In the genomic region with DNA sequence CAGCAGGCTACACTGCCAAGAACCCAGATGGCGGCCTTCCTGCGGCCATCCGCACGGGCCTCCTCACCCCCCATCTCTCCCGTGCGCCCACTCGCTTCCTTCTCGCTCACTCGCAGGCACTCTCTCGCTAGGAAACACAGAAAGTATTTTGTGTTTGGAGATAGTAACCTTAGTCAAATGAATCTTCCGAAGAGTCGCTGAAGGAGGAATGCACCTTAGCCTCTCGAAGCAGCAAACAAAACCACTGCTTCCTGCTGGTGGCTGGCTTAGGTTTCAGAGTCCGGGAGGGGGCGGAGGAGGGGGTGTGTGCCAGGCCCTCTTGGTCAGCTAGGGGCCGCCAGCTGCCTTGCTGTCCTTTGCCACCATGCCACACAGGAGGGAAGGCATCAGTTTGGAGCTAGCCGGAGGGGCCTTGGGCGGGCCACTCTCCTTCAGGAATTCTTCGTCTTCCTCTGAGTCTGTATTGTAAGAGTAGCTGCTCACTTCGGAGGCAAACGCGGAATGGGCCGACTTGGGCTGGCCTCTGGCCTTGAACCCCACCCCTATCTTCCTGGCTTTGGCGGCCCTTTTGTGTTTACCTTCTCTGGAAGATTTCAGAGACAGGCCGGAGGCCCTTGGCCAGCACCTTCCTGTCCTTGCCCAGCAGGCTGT, we compare ENCODE assay signal across 13 cellular contexts.
DNase-seq lines count a peak whose midpoint lies in the region; ATAC-seq and TF ChIP-seq lines count a peak whose summit lies in the region.
"Had no signal": no experiment of that assay in that cellular context is flagged by ENCODE, and none has a peak within 500 bp of the region (broad histone marks: within the 10 kb centered on the region; RNA-seq: fewer than 3 reads in every experiment).

No MANE protein-coding gene starts in this region.

- H3K27ac ChIP-seq in PC-3 (ENCODE audit: low read length), result no peak overlapping the region
- H3K27ac ChIP-seq in gastroesophageal sphincter, result no peak overlapping the region
- H3K27ac ChIP-seq in upper lobe of right lung, result peak overlapping the region; percentile 60
- H3K27ac ChIP-seq: gastrocnemius medialis, sigmoid colon had no signal

- no peaks in the 10 kb centered on the region for H4K20me1 ChIP-seq in PC-3 (ENCODE audit: low read length)

- H3K36me3 ChIP-seq in PC-3 (ENCODE audit: low read depth, low read length) (no peaks in the 10 kb centered on the region), gastroesophageal sphincter (peaks cover 0 to 69% of the 10 kb centered on the region in 2 donors), upper lobe of right lung (peaks cover 25% of the 10 kb centered on the region)
- H3K36me3 ChIP-seq: gastrocnemius medialis had no signal

- intact Hi-C loops in PC-3 (cut with micrococcal nuclease) (no loop called here), upper lobe of right lung (cut with DNase I) (no loop called here)

- peak; percentile 70 for ATAC-seq in PC-3
- peak; percentile 17 for ATAC-seq in gastroesophageal sphincter
- peak; percentile 70 for ATAC-seq in upper lobe of right lung
- ATAC-seq in GM18511 (IDR thresholded peaks at IDR 0.05; ENCODE audit: unreplicated experiment), result no peak
- ATAC-seq: gastrocnemius medialis had no signal

- no peak overlapping the region for H3K4me2 ChIP-seq in PC-3 (ENCODE audit: low read length)

- H3K4me3 ChIP-seq in PC-3 (ENCODE audit: low read length), result no peak overlapping the region
- peak overlapping the region in 1 of 2 donors; percentile 8 for H3K4me3 ChIP-seq in gastroesophageal sphincter
- H3K4me3 ChIP-seq in upper lobe of right lung, result peak overlapping the region; percentile 39
- H3K4me3 ChIP-seq: gastrocnemius medialis, sigmoid colon had no signal

- H3K4me3 Mint-ChIP-seq in mesothelial cell of epicardium, result no peak overlapping the region
- H3K4me3 Mint-ChIP-seq: CD8-positive, alpha-beta memory T cell had no signal

- no peaks in the 10 kb centered on the region for H3K9me3 ChIP-seq in PC-3 (ENCODE audit: low read length)
- no peaks in the 10 kb centered on the region for H3K9me3 ChIP-seq in gastroesophageal sphincter
- no peaks in the 10 kb centered on the region for H3K9me3 ChIP-seq in upper lobe of right lung
- H3K9me3 ChIP-seq: gastrocnemius medialis, sigmoid colon had no signal

- no peaks in the 10 kb centered on the region for H3K4me1 ChIP-seq in PC-3 (ENCODE audit: insufficient read depth, low read length)
- no peaks in the 10 kb centered on the region for H3K4me1 ChIP-seq in gastroesophageal sphincter
- H3K4me1 ChIP-seq in upper lobe of right lung, result no peaks in the 10 kb centered on the region
- H3K4me1 ChIP-seq: gastrocnemius medialis had no signal

- CTCF ChIA-PET in PC-3 (lab: Charles Lee), result no interaction called here

- H3K36me3 Mint-ChIP-seq in mesothelial cell of epicardium, result peaks cover 48% of the 10 kb centered on the region
- H3K36me3 Mint-ChIP-seq: CD8-positive, alpha-beta memory T cell had no signal

- TF ChIP-seq CTCF in PC-3 (conservative IDR thresholded peaks at IDR 0.05; ENCODE audit: low read depth, low read length) (no peak), gastroesophageal sphincter (IDR thresholded peaks at IDR 0.05) (no peak), mesothelial cell of epicardium (IDR thresholded peaks at IDR 0.05; ENCODE audit: unreplicated experiment) (no peak), upper lobe of right lung (IDR thresholded peaks at IDR 0.05) (peak; percentile 32)

- TF ChIP-seq POLR2A in gastroesophageal sphincter (IDR thresholded peaks at IDR 0.05), result no peak

- POLR2A ChIA-PET in PC-3 (lab: Charles Lee; ENCODE audit: unreplicated experiment), result no interaction called here

- H2AFZ ChIP-seq in PC-3 (ENCODE audit: low read length), result no peak overlapping the region

- H3K27ac Mint-ChIP-seq in mesothelial cell of epicardium, result peak overlapping the region; percentile 79
- H3K27ac Mint-ChIP-seq: CD8-positive, alpha-beta memory T cell had no signal

- H3K79me2 ChIP-seq in PC-3 (ENCODE audit: low read length), result no peaks in the 10 kb centered on the region

- no peak overlapping the region for H3K9ac ChIP-seq in PC-3 (ENCODE audit: low read length)

- H3K9me3 Mint-ChIP-seq in mesothelial cell of epicardium, result no peaks in the 10 kb centered on the region
- H3K9me3 Mint-ChIP-seq: CD8-positive, alpha-beta memory T cell had no signal

- no peaks in the 10 kb centered on the region for H3K27me3 Mint-ChIP-seq in mesothelial cell of epicardium (ENCODE audit: low read depth)

- no peaks in the 10 kb centered on the region for H3K27me3 ChIP-seq in PC-3 (ENCODE audit: low read length)
- H3K27me3 ChIP-seq in gastroesophageal sphincter, result no peaks in the 10 kb centered on the region
- H3K27me3 ChIP-seq in upper lobe of right lung, result no peaks in the 10 kb centered on the region
- H3K27me3 ChIP-seq: gastrocnemius medialis, sigmoid colon had no signal

- WGBS in gastroesophageal sphincter (ENCODE audit: low coverage in 1 of 2), 2 donors, result 80 to 81% methylated on average over 13 to 17 of the region's 25 CpGs

- TF ChIP-seq EP300 in gastroesophageal sphincter (IDR thresholded peaks at IDR 0.05), result no peak

- H3K9me2 ChIP-seq in PC-3 (replicated peaks; ENCODE audit: low read length), result no peaks in the 10 kb centered on the region

- H3K4me1 Mint-ChIP-seq in mesothelial cell of epicardium, result peaks cover 8% of the 10 kb centered on the region
- H3K4me1 Mint-ChIP-seq: CD8-positive, alpha-beta memory T cell had no signal

- TSS peak; percentile 60 for BruUV-seq in PC-3 (replicated peaks; lab: Mats Ljungman, UMichigan)

- no peaks in the 10 kb centered on the region for H3F3A ChIP-seq in PC-3 (ENCODE audit: low read length, unreplicated experiment)

- no peak for DNase-seq in PC-3
- DNase-seq in mesothelial cell of epicardium (ENCODE audit: low spot score in 2 of 2, unreplicated experiment in 2 of 2), result no peak
- DNase-seq in upper lobe of right lung, result peak; percentile 68
- DNase-seq in globus pallidus (ENCODE audit: low spot score), result no peak
- no peak for DNase-seq in activated T-cell treated with anti-CD3 and anti-CD28 coated beads, Interleukin-2, amount 50 U/mL, for 1 hour
- no peak for DNase-seq in HPDE6-E6E7 (ENCODE audit: extremely low spot score)
- DNase-seq: CD8-positive, alpha-beta memory T cell; gastrocnemius medialis; mesenchymal stem cell; NCI-H1048; sigmoid colon had no signal
